15 cellular contexts compared by ENCODE assay signal in the genomic region with DNA sequence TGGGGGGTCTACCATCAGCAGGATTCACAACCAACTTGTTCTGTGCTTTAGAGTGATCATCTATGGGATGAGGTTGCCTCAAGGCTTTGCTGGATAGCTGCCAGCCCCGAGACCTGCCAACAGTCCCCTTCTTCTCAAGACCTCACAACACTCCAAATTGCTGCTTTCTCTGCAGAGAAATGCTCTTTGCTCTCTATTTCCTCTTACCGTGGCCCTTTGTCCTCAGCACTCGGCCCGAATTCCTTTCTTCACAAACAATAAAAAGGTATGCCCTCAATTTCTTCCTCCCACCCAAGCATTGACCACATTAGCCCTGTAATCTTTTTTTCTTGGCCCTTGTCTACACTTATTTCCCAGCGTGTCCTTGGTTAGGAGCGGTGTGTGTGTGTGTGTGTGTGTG.
"Had no signal": no experiment of that assay in that cellular context is flagged by ENCODE, and none has a peak within 500 bp of the region (broad histone marks: within the 10 kb centered on the region; RNA-seq: fewer than 3 reads in every experiment).

No MANE protein-coding gene starts in this region.

- H3K27ac Mint-ChIP-seq: activated B cell treated with CpG ODN at 0.5 μM for 24 hours; activated naive CD4-positive, alpha-beta T cell treated with anti-CD3 and anti-CD28 coated beads for 36 hours; activated naive CD8-positive, alpha-beta T cell treated with anti-CD3 and anti-CD28 coated beads for 36 hours; activated T-cell treated with anti-CD3 and anti-CD28 coated beads, Interleukin-2, amount 50 U/mL, for 72 hours; effector memory CD8-positive, alpha-beta T cell; nephron had no signal

- H3K4me3 Mint-ChIP-seq: activated B cell treated with CpG ODN at 0.5 μM for 24 hours; activated naive CD4-positive, alpha-beta T cell treated with anti-CD3 and anti-CD28 coated beads for 36 hours; activated naive CD8-positive, alpha-beta T cell treated with anti-CD3 and anti-CD28 coated beads for 36 hours; activated T-cell treated with anti-CD3 and anti-CD28 coated beads, Interleukin-2, amount 50 U/mL, for 72 hours; effector memory CD8-positive, alpha-beta T cell; nephron had no signal

- H3K9me3 ChIP-seq: ascending aorta, neutrophil, spleen, tibial nerve had no signal

- DNase-seq: activated B cell treated with CpG ODN at 0.5 μM for 24 hours; activated CD4-positive, alpha-beta T cell treated with anti-CD3 and anti-CD28 coated beads, Interleukin-2, amount 50 U/mL, for 4 hours; activated T-cell treated with anti-CD3 and anti-CD28 coated beads for 4 hours; effector memory CD8-positive, alpha-beta T cell; spleen; stimulated activated naive CD4-positive, alpha-beta T cell had no signal

- H3K27me3 ChIP-seq: ascending aorta, tibial nerve had no signal

- H3K4me3 ChIP-seq: ascending aorta, coronary artery, spleen, tibial nerve had no signal

- H3K4me1 ChIP-seq: ascending aorta, spleen, tibial nerve had no signal

- ATAC-seq: activated T-cell treated with anti-CD3 and anti-CD28 coated beads, Interleukin-2, amount 50 U/mL, for 72 hours; effector memory CD8-positive, alpha-beta T cell had no signal

- H3K9me3 Mint-ChIP-seq: activated B cell treated with CpG ODN at 0.5 μM for 24 hours; activated naive CD4-positive, alpha-beta T cell treated with anti-CD3 and anti-CD28 coated beads for 36 hours; activated naive CD8-positive, alpha-beta T cell treated with anti-CD3 and anti-CD28 coated beads for 36 hours; nephron had no signal

- H3K36me3 Mint-ChIP-seq: activated naive CD8-positive, alpha-beta T cell treated with anti-CD3 and anti-CD28 coated beads for 36 hours had no signal

- H3K36me3 ChIP-seq: ascending aorta, brain microvascular endothelial cell, neutrophil, spleen, tibial nerve had no signal

- H3K4me1 Mint-ChIP-seq: activated B cell treated with CpG ODN at 0.5 μM for 24 hours; activated naive CD8-positive, alpha-beta T cell treated with anti-CD3 and anti-CD28 coated beads for 36 hours had no signal

- H3K27ac ChIP-seq: ascending aorta, brain microvascular endothelial cell, coronary artery, neutrophil, spleen, tibial nerve had no signal
